ENCODE assay signal across 8 cellular contexts in genomic region chr1:150973258-150973825, GRCh38. TPM values are rescaled to one million over a fixed set of nuclear protein-coding genes. Genes with fewer than 3 reads are reported as not detected.
DNase-seq lines count a peak whose midpoint lies in the region; ATAC-seq lines count a peak whose summit lies in the region.

No MANE protein-coding gene starts in this region.

- H3K4me3 ChIP-seq in H7 (ENCODE audit: insufficient read depth, low read depth, low read length) (peak overlapping the region; percentile 83), iPS-15b (ENCODE audit: low read depth, low read length) (peak overlapping the region; percentile 85)

- H3K27me3 ChIP-seq in H7 (ENCODE audit: control insufficient read depth, insufficient read depth, low read length), result no peaks in the 10 kb centered on the region
- no peaks in the 10 kb centered on the region for H3K27me3 ChIP-seq in iPS-15b (ENCODE audit: control insufficient read depth, insufficient read depth, low read length)

- H3K36me3 Mint-ChIP-seq in stimulated activated naive B cell treated with anti-CD40 and anti-IgM and Interleukin-4, amounts not matched to agents 10 μg/mL and 1 μg/mL and 100 μg/mL, for 72 hours, result peaks cover 9 to 21% of the 10 kb centered on the region in 2 donors

- H3K36me3 ChIP-seq in H7 (replicated peaks; ENCODE audit: control insufficient read depth, insufficient read depth, low read length) (peaks cover 6% of the 10 kb centered on the region), iPS-15b (ENCODE audit: control insufficient read depth, insufficient read depth, low read length) (peaks cover 13% of the 10 kb centered on the region)

- H3K4me1 ChIP-seq in iPS-15b (ENCODE audit: control insufficient read depth, insufficient read depth, low read length), result peaks cover 49% of the 10 kb centered on the region

- ATAC-seq in stimulated activated naive B cell treated with anti-CD40 and anti-IgM and Interleukin-4, amounts not matched to agents 10 μg/mL and 1 μg/mL and 100 μg/mL, for 72 hours (replicated peaks), result peak; percentile 1 to 5
- ATAC-seq in GM21723 (IDR thresholded peaks at IDR 0.05; ENCODE audit: unreplicated experiment) (no peak), HG03469 (IDR thresholded peaks at IDR 0.05; ENCODE audit: unreplicated experiment) (no peak)

- no peaks in the 10 kb centered on the region for H3K9me3 ChIP-seq in iPS-15b (ENCODE audit: control insufficient read depth, insufficient read depth, low read length)

- peak overlapping the region; percentile 94 for H3K27ac Mint-ChIP-seq in stimulated activated naive B cell treated with anti-CD40 and anti-IgM and Interleukin-4, amounts not matched to agents 10 μg/mL and 1 μg/mL and 100 μg/mL, for 72 hours

- peak overlapping the region; percentile 92 to 93 for H3K4me3 Mint-ChIP-seq in stimulated activated naive B cell treated with anti-CD40 and anti-IgM and Interleukin-4, amounts not matched to agents 10 μg/mL and 1 μg/mL and 100 μg/mL, for 72 hours

- H3K9me3 Mint-ChIP-seq in stimulated activated naive B cell treated with anti-CD40 and anti-IgM and Interleukin-4, amounts not matched to agents 10 μg/mL and 1 μg/mL and 100 μg/mL, for 72 hours, result no peaks in the 10 kb centered on the region

- DNase-seq in 8988T (peak; percentile 37), H7 (peak; percentile 61), cerebellum (ENCODE audit: low spot score) (no peak)
- peak; percentile 24 for DNase-seq in activated naive CD4-positive, alpha-beta T cell treated with anti-CD3 and anti-CD28 coated beads, Interleukin-2, amount 50 U/mL, for 16 hours
- DNase-seq in stimulated activated naive B cell treated with anti-CD40 and anti-IgM and Interleukin-4, amounts not matched to agents 10 μg/mL and 1 μg/mL and 100 μg/mL, for 72 hours, result no peak

- peaks cover 45 to 69% of the 10 kb centered on the region in 2 donors for H3K4me1 Mint-ChIP-seq in stimulated activated naive B cell treated with anti-CD40 and anti-IgM and Interleukin-4, amounts not matched to agents 10 μg/mL and 1 μg/mL and 100 μg/mL, for 72 hours

- H3K27me3 Mint-ChIP-seq in stimulated activated naive B cell treated with anti-CD40 and anti-IgM and Interleukin-4, amounts not matched to agents 10 μg/mL and 1 μg/mL and 100 μg/mL, for 72 hours, result no peaks in the 10 kb centered on the region

- peak overlapping the region; percentile 48 for H3K9ac ChIP-seq in iPS-15b (ENCODE audit: low read depth, low read length)

RNA-seq across cellular contexts. Expression of gene CERS2, which starts 1.3 kb away (rescaled TPM):
- 248 and 297 TPM in 2 replicates for total RNA-seq in H7 (2014; rRNA removed; shearing (Covaris generic))
- total RNA-seq in cerebellum, result 38.6 TPM

RNA-seq across cellular contexts. Expression of gene ANXA9, which starts 8.8 kb away (rescaled TPM):
- total RNA-seq in H7 (2014; rRNA removed; shearing (Covaris generic)), result 0.62 and 1.6 TPM in 2 replicates
- 0.18 TPM for total RNA-seq in cerebellum

RNA-seq across cellular contexts. Expression of gene MINDY1, which starts 33.4 kb away (rescaled TPM):
- 12.6 and 18.4 TPM in 2 replicates for total RNA-seq in H7 (2014; rRNA removed; shearing (Covaris generic))
- total RNA-seq in cerebellum, result 18.8 TPM

RNA-seq across cellular contexts. Expression of gene PRUNE1, which starts 34.9 kb away (rescaled TPM):
- total RNA-seq in H7 (2014; rRNA removed; shearing (Covaris generic)), result 33.5 and 36.3 TPM in 2 replicates
- 16.2 TPM for total RNA-seq in cerebellum

RNA-seq across cellular contexts. Expression of gene SETDB1, which starts 47.2 kb away (rescaled TPM):
- total RNA-seq in H7 (2014; rRNA removed; shearing (Covaris generic)), result 67.9 and 74.9 TPM in 2 replicates
- 57.9 TPM for total RNA-seq in cerebellum

Comparison
In these comparisons a context has a peak if more than half of its experiments do, and no peak if none do; other contexts are left out.
1. DNase-seq: peak in 8988T (single experiment), H7 (single experiment) and activated naive CD4-positive, alpha-beta T cell treated with anti-CD3 and anti-CD28 coated beads, Interleukin-2, amount 50 U/mL, for 16 hours (single experiment); none in stimulated activated naive B cell treated with anti-CD40 and anti-IgM and Interleukin-4, amounts not matched to agents 10 μg/mL and 1 μg/mL and 100 μg/mL, for 72 hours (single experiment) and cerebellum (single experiment).
2. ATAC-seq: peak in stimulated activated naive B cell treated with anti-CD40 and anti-IgM and Interleukin-4, amounts not matched to agents 10 μg/mL and 1 μg/mL and 100 μg/mL, for 72 hours (2 of 2); none in GM21723 (single experiment) and HG03469 (single experiment).